Comparison of ENCODE assay signal across 21 cellular contexts in the genomic region with DNA sequence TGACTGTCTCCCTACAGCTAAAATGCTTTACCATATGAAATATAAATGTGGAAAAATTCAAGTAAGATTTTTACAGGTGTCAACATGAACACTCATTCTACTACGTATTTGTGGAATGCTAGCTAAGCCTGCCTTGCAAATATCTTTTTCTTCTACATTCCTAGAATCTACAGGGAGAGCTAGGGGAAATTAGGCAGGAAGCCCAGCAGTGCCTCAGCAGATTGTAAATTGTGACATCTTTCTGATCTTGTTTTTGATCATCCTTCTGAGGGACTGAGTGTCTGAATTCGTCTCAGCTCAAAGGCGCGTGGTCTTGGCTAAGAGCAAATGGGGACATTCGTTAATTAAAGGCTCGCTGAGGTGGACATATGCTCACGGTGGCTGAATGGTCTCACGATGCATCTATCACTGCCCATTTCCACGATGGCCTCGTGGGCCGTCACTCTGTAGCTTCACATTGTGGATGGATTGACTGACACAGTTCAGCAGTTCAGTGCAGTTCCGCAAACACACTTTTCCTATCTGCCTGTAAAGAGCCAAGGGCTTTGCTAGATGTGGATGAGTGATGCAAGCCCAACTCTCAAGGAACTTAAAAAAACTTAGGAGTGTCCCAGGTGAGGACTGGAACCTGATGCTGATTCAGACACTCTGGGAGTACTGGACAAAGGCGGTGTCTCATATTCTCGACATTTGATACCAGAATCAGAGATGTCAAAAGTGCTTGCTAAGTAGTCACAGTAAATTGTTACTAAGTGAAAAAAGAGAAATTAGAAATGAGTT.
DNase-seq lines count a peak whose midpoint lies in the region; ATAC-seq and TF ChIP-seq lines count a peak whose summit lies in the region.
"Had no signal": no experiment of that assay in that cellular context is flagged by ENCODE, and none has a peak within 500 bp of the region (broad histone marks: within the 10 kb centered on the region; RNA-seq: fewer than 3 reads in every experiment).

No MANE protein-coding gene starts in this region.

- TF ChIP-seq CTCF in RWPE2 (IDR thresholded peaks at IDR 0.05; ENCODE audit: poor library complexity, severe bottlenecking) = no peak
- no peak for TF ChIP-seq CTCF in hepatocyte (IDR thresholded peaks at IDR 0.05; ENCODE audit: poor library complexity)
- TF ChIP-seq CTCF in smooth muscle cell (IDR thresholded peaks at IDR 0.05; ENCODE audit: borderline replicate concordance, insufficient read depth, poor library complexity, severe bottlenecking) = no peak
- no peak for TF ChIP-seq CTCF in left ventricle myocardium inferior (IDR thresholded peaks at IDR 0.05; ENCODE audit: borderline replicate concordance)

- H3K4me3 ChIP-seq in RWPE2 (ENCODE audit: severe bottlenecking) = no peak overlapping the region
- H3K4me3 ChIP-seq in hepatocyte = no peak overlapping the region
- no peak overlapping the region for H3K4me3 ChIP-seq in smooth muscle cell
- no peak overlapping the region for H3K4me3 ChIP-seq in left ventricle myocardium inferior
- H3K4me3 ChIP-seq: coronary artery, gastrocnemius medialis, mucosa of descending colon, Peyer's patch had no signal

- no peaks in the 10 kb centered on the region for H3K9me2 ChIP-seq in hepatocyte (replicated peaks; ENCODE audit: insufficient read depth)
- H3K9me2 ChIP-seq: SK-N-SH had no signal

- ATAC-seq in RWPE2 (ENCODE audit: low read depth) (peak; percentile 57), GM18502 (IDR thresholded peaks at IDR 0.05; ENCODE audit: poor library complexity, unreplicated experiment) (no peak), HG02763 (IDR thresholded peaks at IDR 0.05; ENCODE audit: unreplicated experiment) (no peak)
- ATAC-seq: gastrocnemius medialis, right cardiac atrium had no signal

- H3K36me3 ChIP-seq in RWPE2 (ENCODE audit: low read depth) (no peaks in the 10 kb centered on the region), hepatocyte (replicated peaks; ENCODE audit: insufficient read depth, low read depth) (no peaks in the 10 kb centered on the region), smooth muscle cell (ENCODE audit: low read depth) (no peaks in the 10 kb centered on the region), left ventricle myocardium inferior (no peaks in the 10 kb centered on the region)
- H3K36me3 ChIP-seq: gastrocnemius medialis, Peyer's patch had no signal

- H3K79me2 ChIP-seq in hepatocyte = no peaks in the 10 kb centered on the region
- no peaks in the 10 kb centered on the region for H3K79me2 ChIP-seq in smooth muscle cell (ENCODE audit: low read depth)

- H3K27ac ChIP-seq in RWPE2 (ENCODE audit: poor library complexity, severe bottlenecking) (peak overlapping the region; percentile 44), hepatocyte (peak overlapping the region; percentile 53), smooth muscle cell (ENCODE audit: low read depth) (no peak overlapping the region), left ventricle myocardium inferior (replicated peaks) (no peak overlapping the region)
- H3K27ac ChIP-seq: coronary artery, gastrocnemius medialis, Peyer's patch had no signal

- no peaks in the 10 kb centered on the region for H3F3A ChIP-seq in smooth muscle cell (ENCODE audit: low read depth)

- H3K4me1 ChIP-seq in RWPE2 (ENCODE audit: insufficient read depth, poor library complexity, severe bottlenecking) (peaks cover 38% of the 10 kb centered on the region), hepatocyte (ENCODE audit: insufficient read depth) (peaks cover 32% of the 10 kb centered on the region), smooth muscle cell (ENCODE audit: low read depth) (no peaks in the 10 kb centered on the region), left ventricle myocardium inferior (no peaks in the 10 kb centered on the region)
- H3K4me1 ChIP-seq: gastrocnemius medialis had no signal

- DNase-seq in EL (peak; percentile 30), RWPE2 (ENCODE audit: low spot score) (no peak), hepatocyte (ENCODE audit: low spot score) (no peak), smooth muscle cell (lab: John Stamatoyannopoulos, UW; ENCODE audit: unreplicated experiment) (no peak), left ventricle myocardium inferior (no peak)
- DNase-seq: activated CD4-positive, alpha-beta T cell treated with anti-CD3 and anti-CD28 coated beads, Interleukin-2, amount 10 ng/mL, durations not matched to agents 7 days and 5 days; activated naive CD4-positive, alpha-beta T cell treated with anti-CD3 and anti-CD28 coated beads for 36 hours; C1 segment of cervical spinal cord; gastrocnemius medialis; GDM1; KG1; NCI-H1048; nucleus accumbens; Peyer's patch; right cardiac atrium; SK-N-SH; stimulated activated CD4-positive, alpha-beta T cell treated with anti-CD3 and anti-CD28 coated beads, Interleukin-1b, Interleukin-23, amount 100 ng/mL, for 48 hours had no signal

- no peak overlapping the region for H3K9ac ChIP-seq in smooth muscle cell (ENCODE audit: low read depth)
- H3K9ac ChIP-seq: SK-N-SH had no signal

- H3K4me2 ChIP-seq in hepatocyte (peak overlapping the region; percentile 40), smooth muscle cell (peak overlapping the region; percentile 5)
- H3K4me2 ChIP-seq: SK-N-SH had no signal

- WGBS in hepatocyte (ENCODE audit: low lambda C conversion rate, missing lambda C conversion rate) = 66% methylated on average over 14 of the region's 14 CpGs
- WGBS in smooth muscle cell (ENCODE audit: low lambda C conversion rate) = 73% methylated on average over 14 of the region's 14 CpGs

- intact Hi-C loops in left ventricle myocardium inferior (cut with micrococcal nuclease) = no loop called here

- H2AFZ ChIP-seq in hepatocyte (no peak overlapping the region), smooth muscle cell (ENCODE audit: low read depth) (no peak overlapping the region)

- H4K20me1 ChIP-seq in hepatocyte (ENCODE audit: insufficient read depth, poor library complexity, severe bottlenecking) (no peaks in the 10 kb centered on the region), smooth muscle cell (ENCODE audit: low read depth) (no peaks in the 10 kb centered on the region)

- H3K9me3 ChIP-seq in RWPE2 (ENCODE audit: severe bottlenecking) = no peaks in the 10 kb centered on the region
- H3K9me3 ChIP-seq in hepatocyte (ENCODE audit: low read depth) = no peaks in the 10 kb centered on the region
- no peaks in the 10 kb centered on the region for H3K9me3 ChIP-seq in smooth muscle cell (replicated peaks; ENCODE audit: low read depth)
- H3K9me3 ChIP-seq in left ventricle myocardium inferior (replicated peaks) = no peaks in the 10 kb centered on the region
- H3K9me3 ChIP-seq: gastrocnemius medialis, mucosa of descending colon, Peyer's patch, SK-N-SH had no signal

- H3K27me3 ChIP-seq in RWPE2 (ENCODE audit: insufficient read depth, poor library complexity, severe bottlenecking) = no peaks in the 10 kb centered on the region
- H3K27me3 ChIP-seq in hepatocyte = no peaks in the 10 kb centered on the region
- H3K27me3 ChIP-seq in smooth muscle cell (ENCODE audit: low read depth) = no peaks in the 10 kb centered on the region
- H3K27me3 ChIP-seq in left ventricle myocardium inferior (ENCODE audit: low read depth) = no peaks in the 10 kb centered on the region
- H3K27me3 ChIP-seq: gastrocnemius medialis, Peyer's patch had no signal

Comparison
In these comparisons a context has a peak if more than half of its experiments do, and no peak if none do; other contexts are left out.
1. H3K27ac ChIP-seq: peak in RWPE2 (single experiment) and hepatocyte (single experiment); none in smooth muscle cell (single experiment) and left ventricle myocardium inferior (single experiment).